36 cellular contexts compared by ENCODE assay signal in genomic region chr11:72662036-72662435, GRCh38.
"Had no signal": no experiment of that assay in that cellular context is flagged by ENCODE, and none has a peak within 500 bp of the region (broad histone marks: within the 10 kb centered on the region; RNA-seq: fewer than 3 reads in every experiment).

No MANE protein-coding gene starts in this region.

- ATAC-seq: activated CD8-positive, alpha-beta memory T cell treated with anti-CD3 and anti-CD28 coated beads, Interleukin-2, amount 10 ng/mL, durations not matched to agents 7 days and 5 days; activated T-cell treated with anti-CD3 and anti-CD28 coated beads, Interleukin-2, amount 50 U/mL, for 72 hours; activated T-helper 17 cell treated with anti-CD3 and anti-CD28 coated beads, Interleukin-2, amount 50 U/mL, for 72 hours; PC-3; Right ventricle myocardium inferior had no signal

- H3K27me3 ChIP-seq: ascending aorta, breast epithelium had no signal

- H3K36me3 ChIP-seq: ascending aorta, breast epithelium, WERI-Rb-1 had no signal

- H3K27ac ChIP-seq: ascending aorta, breast epithelium, coronary artery, RWPE1, WERI-Rb-1 had no signal

- H3K9me3 ChIP-seq: ascending aorta, breast epithelium had no signal

- H3K4me3 ChIP-seq: ascending aorta, breast epithelium, coronary artery had no signal

- DNase-seq: activated CD4-positive, alpha-beta memory T cell treated with anti-CD3 and anti-CD28 coated beads, Interleukin-2, amount 10 ng/mL, durations not matched to agents 7 days and 5 days; activated CD4-positive, alpha-beta T cell treated with anti-CD3 and anti-CD28 coated beads for 1 hour; activated CD4-positive, alpha-beta T cell treated with anti-CD3 and anti-CD28 coated beads for 48 hours; activated CD4-positive, CD25-positive, alpha-beta regulatory T cell; activated CD8-positive, alpha-beta memory T cell treated with anti-CD3 and anti-CD28 coated beads for 24 hours; activated CD8-positive, alpha-beta memory T cell treated with anti-CD3 and anti-CD28 coated beads, Interleukin-2, amount 10 ng/mL, durations not matched to agents 7 days and 5 days; activated CD8-positive, alpha-beta memory T cell treated with anti-CD3 and anti-CD28 coated beads, Interleukin-2, amount 50 U/mL, for 48 hours; activated gamma-delta T cell; activated naive CD4-positive, alpha-beta T cell treated with Interleukin-2 at 50 U/mL for 16 hours; activated naive CD8-positive, alpha-beta T cell treated with anti-CD3 and anti-CD28 coated beads, Interleukin-2, amount 10 ng/mL, durations not matched to agents 7 days and 5 days; activated T-cell treated with anti-CD3 and anti-CD28 coated beads, Interleukin-2, amount 50 U/mL, for 72 hours; amygdala; Karpas-422; KBM-7; NCI-H1105; NCI-H1436 treated with DMSO at 0.1 percent for 48 hours; NCI-H1694 treated with DMSO at 0.1 percent for 48 hours; NCI-H2029; NCI-H2171; NCI-H510A; NCI-H526; NCI-H774; PC-3; SIG-M5; SW 1271; T-helper 1 cell; T-helper 2 cell; T-helper 9 cell; WERI-Rb-1 had no signal

- H3K4me1 ChIP-seq: ascending aorta, breast epithelium had no signal

- FAIRE-seq: RCC 7860 had no signal
